Comparison of ENCODE assay signal across 8 cellular contexts in the genomic region with DNA sequence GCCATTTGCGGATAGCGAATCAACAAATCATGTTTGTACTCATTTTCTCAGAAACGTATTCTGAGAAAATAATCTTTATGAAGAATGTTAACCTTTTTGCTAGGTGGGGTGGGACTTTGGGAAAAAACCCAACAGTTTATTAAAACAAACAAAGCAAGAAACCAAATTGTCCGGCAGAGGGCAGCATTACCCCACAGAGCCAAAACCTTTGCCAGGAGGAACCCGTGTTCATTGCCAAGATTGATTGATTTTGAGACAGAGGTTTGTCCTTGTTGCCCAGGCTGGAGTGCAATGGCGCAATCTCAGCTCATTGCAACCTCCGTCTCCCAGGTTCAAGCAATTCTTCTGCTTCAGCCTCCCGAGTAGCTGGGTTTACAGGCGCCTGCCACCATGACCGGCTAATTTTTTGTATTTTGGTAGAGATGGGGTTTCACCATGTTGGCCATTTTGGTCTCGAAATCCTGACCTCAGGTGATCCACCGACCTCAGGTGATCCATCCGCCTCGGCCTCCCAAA.
DNase-seq lines count a peak whose midpoint lies in the region; ATAC-seq and TF ChIP-seq lines count a peak whose summit lies in the region.

No MANE protein-coding gene starts in this region.

- peak; percentile 83 for DNase-seq in BE2C
- DNase-seq in HFF-Myc (ENCODE audit: extremely low read depth, low read depth), result peak; percentile 52
- peak; percentile 71 for DNase-seq in NCI-H748 (lab: John Stamatoyannopoulos, UW; ENCODE audit: unreplicated experiment)
- DNase-seq in activated CD4-positive, alpha-beta T cell treated with anti-CD3 and anti-CD28 coated beads, Interleukin-2, amount 50 U/mL, for 4 hours, result peak; percentile 77 to 81
- peak; percentile 75 for DNase-seq in effector CD4-positive, alpha-beta T cell
- DNase-seq in medulla oblongata (ENCODE audit: extremely low spot score), result peak; percentile 91
- peak; percentile 39 to 43 for DNase-seq in stimulated activated CD8-positive, alpha-beta memory T cell treated with anti-CD3 and anti-CD28 coated beads, Interleukin-15, amount 100 ng/mL, for 48 hours (ENCODE audit: low read depth in 2 of 2)

- no peaks in the 10 kb centered on the region for H3K36me3 ChIP-seq in BE2C

- no peaks in the 10 kb centered on the region for H3K4me1 ChIP-seq in BE2C

- H3K4me3 ChIP-seq in BE2C (ENCODE audit: low read depth, low read length) (peak overlapping the region; percentile 36), HFF-Myc (replicated peaks; ENCODE audit: low read depth, low read length) (no peak overlapping the region)

- no peak for ATAC-seq in HG03469 (IDR thresholded peaks at IDR 0.05; ENCODE audit: unreplicated experiment)

- no peaks in the 10 kb centered on the region for H3K9me3 ChIP-seq in BE2C

- H3K27me3 ChIP-seq in BE2C, result no peaks in the 10 kb centered on the region

- TF ChIP-seq CTCF in BE2C (IDR thresholded peaks at IDR 0.05; ENCODE audit: low read depth, low read length) (peak; percentile 83), HFF-Myc (IDR thresholded peaks at IDR 0.05; ENCODE audit: low read depth, low read length, missing control alignments) (peak; percentile 70)

Comparison
In these comparisons a context has a peak if more than half of its experiments do, and no peak if none do; other contexts are left out.
1. DNase-seq: peak in every context shown above with its lines; median percentile 91 in medulla oblongata; 83 in BE2C; 79 in activated CD4-positive, alpha-beta T cell treated with anti-CD3 and anti-CD28 coated beads, Interleukin-2, amount 50 U/mL, for 4 hours; 75 in effector CD4-positive, alpha-beta T cell; 71 in NCI-H748; 52 in HFF-Myc; 41 in stimulated activated CD8-positive, alpha-beta memory T cell treated with anti-CD3 and anti-CD28 coated beads, Interleukin-15, amount 100 ng/mL, for 48 hours.